8 cellular contexts compared by ENCODE assay signal in the genomic region with DNA sequence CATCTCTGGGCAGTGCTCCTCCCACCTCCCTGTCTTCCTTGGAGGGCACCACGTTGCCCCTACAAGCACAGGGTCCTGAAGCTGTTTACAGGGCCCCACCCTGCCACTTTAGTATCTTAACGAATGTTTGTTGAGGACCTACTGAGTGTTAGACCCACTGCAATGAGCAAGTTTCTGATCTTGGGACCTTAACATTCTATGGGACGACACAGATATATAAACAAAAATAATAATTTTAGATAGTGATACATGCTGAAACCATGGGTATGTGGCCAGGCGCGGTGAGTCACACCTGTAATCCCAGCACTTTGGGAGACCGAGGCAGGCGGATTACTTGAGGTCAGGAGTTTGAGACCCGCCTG. TPM values are rescaled to one million over a fixed set of nuclear protein-coding genes. Genes with fewer than 3 reads are reported as not detected.
A peak's percentile ranks its signal among the peaks of the same experiment; 100 is the strongest.
DNase-seq lines count a peak whose midpoint lies in the region; ATAC-seq, FAIRE-seq and TF ChIP-seq lines count a peak whose summit lies in the region.

No MANE protein-coding gene starts in this region.

- DNase-seq in GM23338 (ENCODE audit: low spot score) (no peak), WERI-Rb-1 (no peak), glutamatergic neuron (no peak), small intestine (no peak), retina (no peak), NOMO-1 treated with dmso at 0.1 percent for 144 hours (lab: John Stamatoyannopoulos, UW; ENCODE audit: unreplicated experiment) (no peak)

- peaks cover 17% of the 10 kb centered on the region for H3K4me1 Mint-ChIP-seq in GM23338
- peaks cover 14% of the 10 kb centered on the region for H3K4me1 Mint-ChIP-seq in glutamatergic neuron (ENCODE audit: low read depth, unreplicated experiment)

- peak overlapping the region; percentile 69 for H3K4me3 Mint-ChIP-seq in GM23338
- peak overlapping the region; percentile 84 for H3K4me3 Mint-ChIP-seq in glutamatergic neuron (ENCODE audit: unreplicated experiment)

- no peaks in the 10 kb centered on the region for H3K36me3 ChIP-seq in GM23338 (ENCODE audit: insufficient read depth)
- peaks cover 36% of the 10 kb centered on the region for H3K36me3 ChIP-seq in WERI-Rb-1
- H3K36me3 ChIP-seq in small intestine (ENCODE audit: control insufficient read depth in 2 of 2, insufficient read depth in 2 of 2, low read length in 2 of 2): no peaks in the 10 kb centered on the region

- no peaks in the 10 kb centered on the region for H3K9me2 ChIP-seq in GM23338 (ENCODE audit: insufficient read depth)

- H3K9me3 ChIP-seq in WERI-Rb-1 (ENCODE audit: severe bottlenecking): no peaks in the 10 kb centered on the region
- no peaks in the 10 kb centered on the region for H3K9me3 ChIP-seq in small intestine (ENCODE audit: control insufficient read depth, low read depth)

- 0 out of 2 replicates have a peak, but pooled peaks cover 13% of the 10 kb centered on the region for H3F3A ChIP-seq in GM23338 (replicated peaks; ENCODE audit: low read depth)

- H3K27ac Mint-ChIP-seq in GM23338 (peak overlapping the region; percentile 47), glutamatergic neuron (ENCODE audit: unreplicated experiment) (peak overlapping the region; percentile 87)

- H3K4me1 ChIP-seq in GM23338 (ENCODE audit: insufficient read depth): peaks cover 22% of the 10 kb centered on the region
- peaks cover 0 to 11% of the 10 kb centered on the region in 2 donors for H3K4me1 ChIP-seq in small intestine (ENCODE audit: control insufficient read depth in 2 of 2, insufficient read depth in 1 of 2, low read depth in 1 of 2, low read length in 1 of 2)

- H3K27me3 ChIP-seq in GM23338 (ENCODE audit: insufficient read depth) (peaks cover 30% of the 10 kb centered on the region), WERI-Rb-1 (ENCODE audit: insufficient read depth, low read depth, severe bottlenecking) (no peaks in the 10 kb centered on the region), small intestine (ENCODE audit: control insufficient read depth in 2 of 2, insufficient read depth in 2 of 2, low read length in 2 of 2) (no peaks in the 10 kb centered on the region)

- H3K9me3 Mint-ChIP-seq in GM23338: no peaks in the 10 kb centered on the region
- H3K9me3 Mint-ChIP-seq in glutamatergic neuron (ENCODE audit: unreplicated experiment): peaks cover 15% of the 10 kb centered on the region

- 58 to 64% (median 58%) methylated on average over 8 of the region's 8 CpGs for WGBS in small intestine, 3 donors

- H3K36me3 Mint-ChIP-seq in GM23338 (ENCODE audit: low read depth): peaks cover 23% of the 10 kb centered on the region; the same call in 2 of the 3 replicates
- peaks cover 7% of the 10 kb centered on the region for H3K36me3 Mint-ChIP-seq in glutamatergic neuron (ENCODE audit: unreplicated experiment)

- peak overlapping the region; percentile 2; the same call in 1 of the 2 replicates for H2AFZ ChIP-seq in GM23338

- peak overlapping the region; percentile 88 for H3K4me2 ChIP-seq in GM23338

- TF ChIP-seq CTCF in GM23338 (conservative IDR thresholded peaks at IDR 0.05; ENCODE audit: low read depth in 2 of 2) (no peak), WERI-Rb-1 (IDR thresholded peaks at IDR 0.05; ENCODE audit: low read depth, low read length) (no peak), glutamatergic neuron (IDR thresholded peaks at IDR 0.05; ENCODE audit: partially characterized antibody, unreplicated experiment) (no peak)

- FAIRE-seq in small intestine (lab: Jason Lieb, UNC): no peak

- H3K27me3 Mint-ChIP-seq in GM23338 (ENCODE audit: insufficient read depth, low read depth, poor library complexity) (peaks cover 33% of the 10 kb centered on the region), glutamatergic neuron (ENCODE audit: unreplicated experiment) (peaks cover 13% of the 10 kb centered on the region)

- H3K4me3 ChIP-seq in GM23338: peak overlapping the region; percentile 70
- peak overlapping the region; percentile 39 for H3K4me3 ChIP-seq in WERI-Rb-1 (ENCODE audit: low read depth, low read length)
- peak overlapping the region; percentile 17 to 62 for H3K4me3 ChIP-seq in small intestine (ENCODE audit: low read depth in 1 of 2, low read length in 2 of 2)

- no peaks in the 10 kb centered on the region for H4K20me1 ChIP-seq in GM23338 (replicated peaks; ENCODE audit: insufficient read depth)

- 0 out of 2 replicates have a peak, but pooled peaks cover 7% of the 10 kb centered on the region for H3K79me2 ChIP-seq in GM23338 (replicated peaks; ENCODE audit: insufficient read depth)

- H3K27ac ChIP-seq in GM23338 (ENCODE audit: low read depth) (peak overlapping the region; percentile 91), WERI-Rb-1 (peak overlapping the region; percentile 69), small intestine (ENCODE audit: low read depth in 1 of 2, low read length in 1 of 2) (peak overlapping the region; percentile 92 to 95)

- ATAC-seq in GM23338 (no peak), GM19397 (IDR thresholded peaks at IDR 0.05; ENCODE audit: unreplicated experiment) (no peak), HG03571 (IDR thresholded peaks at IDR 0.05; ENCODE audit: unreplicated experiment) (no peak)

RNA-seq across cellular contexts. Expression of a gene that starts 10.1 kb away (rescaled TPM):
- total RNA-seq in GM23338 (2014; rRNA removed; shearing (Covaris generic)): 34.7 and 46.3 TPM in 2 replicates
- 18.6 and 19.5 TPM in 2 replicates for polyA plus RNA-seq in GM23338 (2016; fragmentation: Nextera tagmentation; extraction: Ambion mirVana)
- total RNA-seq in glutamatergic neuron (ENCODE audit: unreplicated experiment): 51.2 TPM
- polyA plus RNA-seq in small intestine: 10 to 100 TPM; 14.3 to 21.3 (median 15.2) TPM

RNA-seq across cellular contexts. Expression of a gene that starts 17.0 kb away (rescaled TPM):
- 47.2 and 52.5 TPM in 2 replicates for total RNA-seq in GM23338 (2014; rRNA removed; shearing (Covaris generic))
- polyA plus RNA-seq in GM23338 (2016; fragmentation: Nextera tagmentation; extraction: Ambion mirVana): 38.3 and 50.5 TPM in 2 replicates
- 65.8 TPM for total RNA-seq in glutamatergic neuron (ENCODE audit: unreplicated experiment)
- polyA plus RNA-seq in small intestine: 10 to 100 TPM; 32.7 to 61.8 (median 49.7) TPM

RNA-seq across cellular contexts. Expression of a gene that starts 28.2 kb away (rescaled TPM):
- total RNA-seq in GM23338 (2014; rRNA removed; shearing (Covaris generic)): 40.4 and 54.6 TPM in 2 replicates
- polyA plus RNA-seq in GM23338 (2016; fragmentation: Nextera tagmentation; extraction: Ambion mirVana): 23.9 and 27.2 TPM in 2 replicates
- 74.8 TPM for total RNA-seq in glutamatergic neuron (ENCODE audit: unreplicated experiment)
- 10 to 100 TPM; 27.0 to 41.6 (median 33.8) TPM for polyA plus RNA-seq in small intestine

RNA-seq across cellular contexts. Expression of a gene that starts 32.1 kb away (rescaled TPM):
- 3.5 and 4.9 TPM in 2 replicates for total RNA-seq in GM23338 (2014; rRNA removed; shearing (Covaris generic))
- polyA plus RNA-seq in GM23338 (2016; fragmentation: Nextera tagmentation; extraction: Ambion mirVana): 3.4 and 4.6 TPM in 2 replicates
- 30.5 TPM for total RNA-seq in glutamatergic neuron (ENCODE audit: unreplicated experiment)
- 10 to 100 TPM in 1 of 3 donors, 1 to 10 TPM in 2; 4.0 to 11.9 (median 4.3) TPM for polyA plus RNA-seq in small intestine

RNA-seq across cellular contexts. Expression of a gene that starts 36.6 kb away (rescaled TPM):
- 66.7 and 77.7 TPM in 2 replicates for total RNA-seq in GM23338 (2014; rRNA removed; shearing (Covaris generic))
- polyA plus RNA-seq in GM23338 (2016; fragmentation: Nextera tagmentation; extraction: Ambion mirVana): 106 and 109 TPM in 2 replicates
- 26.1 TPM for total RNA-seq in glutamatergic neuron (ENCODE audit: unreplicated experiment)
- 10 to 100 TPM; 44.9 to 72.2 (median 53.9) TPM for polyA plus RNA-seq in small intestine
